In genomic region chr5:177189416-177189815, GRCh38 we compare ENCODE assay signal across 26 cellular contexts. TPM values are rescaled to one million over a fixed set of nuclear protein-coding genes. Genes with fewer than 3 reads are reported as not detected.
DNase-seq lines count a peak whose midpoint lies in the region; ATAC-seq and TF ChIP-seq lines count a peak whose summit lies in the region.
"Had no signal": no experiment of that assay in that cellular context is flagged by ENCODE, and none has a peak within 500 bp of the region (broad histone marks: within the 10 kb centered on the region; RNA-seq: fewer than 3 reads in every experiment).

No MANE protein-coding gene starts in this region.

- H3K27me3 ChIP-seq in breast epithelium = no peaks in the 10 kb centered on the region
- no peaks in the 10 kb centered on the region for H3K27me3 ChIP-seq in SU-DHL-6 (ENCODE audit: low read length)
- H3K27me3 ChIP-seq in stomach = no peaks in the 10 kb centered on the region
- H3K27me3 ChIP-seq: vagina had no signal

- no peak overlapping the region for H3K4me3 ChIP-seq in breast epithelium
- H3K4me3 ChIP-seq in SU-DHL-6 (ENCODE audit: insufficient read depth, low read length, poor library complexity, severe bottlenecking) = no peak overlapping the region
- no peak overlapping the region for H3K4me3 ChIP-seq in foreskin fibroblast (ENCODE audit: low read depth in 1 of 2, low read length in 2 of 2)
- no peak overlapping the region for H3K4me3 ChIP-seq in stomach
- H3K4me3 ChIP-seq: A549, vagina had no signal

- H3K4me3 Mint-ChIP-seq in MCF 10A (ENCODE audit: unreplicated experiment) = no peak overlapping the region
- H3K4me3 Mint-ChIP-seq in stimulated activated effector memory CD8-positive, alpha-beta T cell treated with anti-CD3 and anti-CD28 coated beads, Interleukin-12 subunit alpha, Interleukin-12 subunit beta, amount 100 ng/mL, for 72 hours = no peak overlapping the region
- H3K4me3 Mint-ChIP-seq: activated CD4-positive, alpha-beta T cell treated with anti-CD3 and anti-CD28 coated beads for 36 hours; IgD-negative memory B cell; neural crest cell had no signal

- H3K4me2 ChIP-seq in SU-DHL-6 (ENCODE audit: low read depth, low read length, poor library complexity, severe bottlenecking) = no peak overlapping the region
- H3K4me2 ChIP-seq: A549 had no signal

- H3K9me3 ChIP-seq in breast epithelium (no peaks in the 10 kb centered on the region), SU-DHL-6 (ENCODE audit: insufficient read depth, low read length) (no peaks in the 10 kb centered on the region), stomach (no peaks in the 10 kb centered on the region)
- H3K9me3 ChIP-seq: A549, vagina had no signal

- no TSS peak for BruUV-seq in MCF 10A (replicated peaks; lab: Mats Ljungman, UMichigan)

- CTCF ChIA-PET in MCF 10A (lab: Yijun Ruan, JAX) = interaction anchor here (0.5 kb wide), 1 partner anchor 81 kb away, joined by 3 read pairs; no protein-coding TSS in a partner anchor

- ATAC-seq in stimulated activated effector memory CD8-positive, alpha-beta T cell treated with anti-CD3 and anti-CD28 coated beads, Interleukin-12 subunit alpha, Interleukin-12 subunit beta, amount 100 ng/mL, for 72 hours = no peak
- ATAC-seq: A549; activated CD4-positive, alpha-beta T cell treated with anti-CD3 and anti-CD28 coated beads for 36 hours; left colon; sciatic nerve had no signal

- DNase-seq in MCF 10A (ENCODE audit: unreplicated experiment) (no peak), breast epithelium (ENCODE audit: low spot score in 2 of 2) (no peak), foreskin fibroblast (peak; percentile 1 to 20), globus pallidus (ENCODE audit: low spot score) (no peak), stomach (no peak)
- no peak for DNase-seq in stimulated activated effector memory CD8-positive, alpha-beta T cell treated with anti-CD3 and anti-CD28 coated beads, Interleukin-12 subunit alpha, Interleukin-12 subunit beta, amount 100 ng/mL, for 72 hours (ENCODE audit: low spot score in 2 of 2)
- DNase-seq in stimulated activated CD4-positive, alpha-beta T cell treated with anti-CD3 and anti-CD28 coated beads, Interleukin-2, amount 100 ng/mL, for 24 hours = no peak
- DNase-seq: activated CD4-positive, alpha-beta T cell treated with anti-CD3 and anti-CD28 coated beads for 36 hours; activated naive CD4-positive, alpha-beta T cell treated with anti-CD3 and anti-CD28 coated beads, Interleukin-2, amount 50 U/mL, for 16 hours; COR-L47; GF-D8; hypothalamus; left colon; midbrain; MV-4-11; NCI-H2029 treated with DMSO at 0.1 percent for 48 hours; NCI-H524 treated with DMSO at 0.1 percent for 48 hours; SIG-M5; substantia nigra; T-helper 9 cell had no signal

- no peaks in the 10 kb centered on the region for H3K27me3 Mint-ChIP-seq in MCF 10A (ENCODE audit: insufficient read depth, unreplicated experiment)
- H3K27me3 Mint-ChIP-seq: activated CD4-positive, alpha-beta T cell treated with anti-CD3 and anti-CD28 coated beads for 36 hours; IgD-negative memory B cell had no signal

- H4K20me1 ChIP-seq in SU-DHL-6 (ENCODE audit: low read depth, low read length) = no peaks in the 10 kb centered on the region; the same call in 1 of the 2 replicates

- peaks cover 18% of the 10 kb centered on the region for H3K4me1 Mint-ChIP-seq in MCF 10A (ENCODE audit: insufficient read depth, unreplicated experiment)
- peaks cover 9% of the 10 kb centered on the region for H3K4me1 Mint-ChIP-seq in stimulated activated effector memory CD8-positive, alpha-beta T cell treated with anti-CD3 and anti-CD28 coated beads, Interleukin-12 subunit alpha, Interleukin-12 subunit beta, amount 100 ng/mL, for 72 hours
- H3K4me1 Mint-ChIP-seq: neural crest cell had no signal

- TF ChIP-seq EP300 in stomach (IDR thresholded peaks at IDR 0.05) = no peak

- H3K36me3 ChIP-seq in breast epithelium (no peaks in the 10 kb centered on the region), SU-DHL-6 (ENCODE audit: low read length) (peaks cover 9% of the 10 kb centered on the region; the same call in 1 of the 2 replicates), stomach (peaks cover 17 to 36% (median 35%) of the 10 kb centered on the region in 4 donors)

- H3K9me3 Mint-ChIP-seq in MCF 10A (ENCODE audit: unreplicated experiment) = no peaks in the 10 kb centered on the region
- no peaks in the 10 kb centered on the region for H3K9me3 Mint-ChIP-seq in stimulated activated effector memory CD8-positive, alpha-beta T cell treated with anti-CD3 and anti-CD28 coated beads, Interleukin-12 subunit alpha, Interleukin-12 subunit beta, amount 100 ng/mL, for 72 hours
- H3K9me3 Mint-ChIP-seq: IgD-negative memory B cell, neural crest cell had no signal

- POLR2A ChIA-PET in MCF 10A (lab: Yijun Ruan, JAX) = interaction anchor here (1.6 to 1.9 kb wide), 2 partner anchors 10 to 22 kb away, joined by 4 to 5 read pairs; no protein-coding TSS in a partner anchor

- H2AFZ ChIP-seq in SU-DHL-6 (ENCODE audit: low read depth, low read length, severe bottlenecking) = no peak overlapping the region

- H3K4me1 ChIP-seq in breast epithelium (no peaks in the 10 kb centered on the region), stomach (peaks cover 0 to 43% (median 5%) of the 10 kb centered on the region in 4 donors)

- no peaks in the 10 kb centered on the region for H3K9me2 ChIP-seq in SU-DHL-6 (replicated peaks; ENCODE audit: insufficient read depth, low read length)

- peak overlapping the region; percentile 61 for H3K27ac Mint-ChIP-seq in MCF 10A (ENCODE audit: low read depth, unreplicated experiment)
- peak overlapping the region; percentile 45 for H3K27ac Mint-ChIP-seq in stimulated activated effector memory CD8-positive, alpha-beta T cell treated with anti-CD3 and anti-CD28 coated beads, Interleukin-12 subunit alpha, Interleukin-12 subunit beta, amount 100 ng/mL, for 72 hours

- no peak overlapping the region for H3K9ac ChIP-seq in SU-DHL-6 (ENCODE audit: low read length)

- intact Hi-C loops in MCF 10A (cut with micrococcal nuclease) = no loop called here
- intact Hi-C loops in breast epithelium (cut with DNase I; ENCODE audit: low total_unique reads) = no loop called here
- intact Hi-C loops in stomach (cut with DNase I; ENCODE audit: low total_unique reads) = no loop called here

- no peak for TF ChIP-seq POLR2A in breast epithelium (IDR thresholded peaks at IDR 0.05)
- TF ChIP-seq POLR2A in stomach (IDR thresholded peaks at IDR 0.05) = no peak

- TF ChIP-seq CTCF in MCF 10A (IDR thresholded peaks at IDR 0.05; ENCODE audit: unreplicated experiment) = no peak
- TF ChIP-seq CTCF in breast epithelium (IDR thresholded peaks at IDR 0.05) = no peak
- TF ChIP-seq CTCF in SU-DHL-6 (IDR thresholded peaks at IDR 0.05; ENCODE audit: insufficient read depth, low read length, poor library complexity, severe bottlenecking) = no peak
- no peak for TF ChIP-seq CTCF in foreskin fibroblast (IDR thresholded peaks at IDR 0.05; ENCODE audit: low read depth, low read length)
- no peak for TF ChIP-seq CTCF in stomach (IDR thresholded peaks at IDR 0.05)

- peaks cover 25% of the 10 kb centered on the region; the same call in 1 of the 2 replicates for H3F3A ChIP-seq in SU-DHL-6 (ENCODE audit: insufficient read depth)

- H3K79me2 ChIP-seq in SU-DHL-6 (ENCODE audit: insufficient read depth, low read length) = peaks cover 65% of the 10 kb centered on the region

- H3K36me3 Mint-ChIP-seq in MCF 10A (ENCODE audit: insufficient read depth, unreplicated experiment) = peaks cover 63% of the 10 kb centered on the region
- H3K36me3 Mint-ChIP-seq in stimulated activated effector memory CD8-positive, alpha-beta T cell treated with anti-CD3 and anti-CD28 coated beads, Interleukin-12 subunit alpha, Interleukin-12 subunit beta, amount 100 ng/mL, for 72 hours = peaks cover 60% of the 10 kb centered on the region
- H3K36me3 Mint-ChIP-seq: IgD-negative memory B cell had no signal

- H3K27ac ChIP-seq in breast epithelium (no peak overlapping the region), SU-DHL-6 (ENCODE audit: low read depth, low read length) (peak overlapping the region; percentile 21), stomach (no peak overlapping the region)
- H3K27ac ChIP-seq: vagina had no signal

RNA-seq across cellular contexts. Expression of gene NSD1, which starts 55.8 kb away (rescaled TPM):
- total RNA-seq in MCF 10A (2022) (110 and 111 TPM in 2 replicates), breast epithelium (10 to 100 TPM; 37.7 to 52.2 (median 38.6) TPM), stomach (10 to 100 TPM; 17.5 to 69.9 (median 40.0) TPM)
- 1 to 10 TPM; 5.1 to 6.9 (median 5.9) TPM for polyA plus RNA-seq in stomach

Comparison
In these comparisons a context has a peak if more than half of its experiments do, and no peak if none do; other contexts are left out.
1. DNase-seq: peak in foreskin fibroblast (2 of 2); none in MCF 10A (single experiment), breast epithelium (0 of 2), stimulated activated effector memory CD8-positive, alpha-beta T cell treated with anti-CD3 and anti-CD28 coated beads, Interleukin-12 subunit alpha, Interleukin-12 subunit beta, amount 100 ng/mL, for 72 hours (0 of 2), globus pallidus (single experiment), stimulated activated CD4-positive, alpha-beta T cell treated with anti-CD3 and anti-CD28 coated beads, Interleukin-2, amount 100 ng/mL, for 24 hours (0 of 2) and stomach (single experiment).